Comparison of ENCODE assay signal across 10 cellular contexts in genomic region chr5:139725073-139725830, GRCh38.
DNase-seq lines count a peak whose midpoint lies in the region; ATAC-seq and TF ChIP-seq lines count a peak whose summit lies in the region.
"Had no signal": no experiment of that assay in that cellular context is flagged by ENCODE, and none has a peak within 500 bp of the region (broad histone marks: within the 10 kb centered on the region; RNA-seq: fewer than 3 reads in every experiment).

No MANE protein-coding gene starts in this region.

- ATAC-seq in GM18907 (IDR thresholded peaks at IDR 0.05; ENCODE audit: unreplicated experiment): no peak
- ATAC-seq in GM18517 (IDR thresholded peaks at IDR 0.05; ENCODE audit: unreplicated experiment): no peak

- peak; percentile 76 for DNase-seq in HT1080 (ENCODE audit: low read depth)
- DNase-seq in choroid plexus epithelial cell (ENCODE audit: low read depth): peak; percentile 81
- DNase-seq in Kasumi-1 (lab: John Stamatoyannopoulos, UW): no peak
- DNase-seq in activated CD8-positive, alpha-beta memory T cell treated with anti-CD3 and anti-CD28 coated beads, Interleukin-2, amount 50 U/mL, for 48 hours: no peak
- DNase-seq: activated naive CD8-positive, alpha-beta T cell treated with anti-CD3 and anti-CD28 coated beads, Interleukin-2, amount 10 ng/mL, durations not matched to agents 7 days and 5 days; H9 had no signal

- H3K27me3 ChIP-seq in layer of hippocampus (ENCODE audit: control insufficient read depth, insufficient read depth, low read length): no peaks in the 10 kb centered on the region

- H3K27ac ChIP-seq in layer of hippocampus (ENCODE audit: low read depth, low read length): peak overlapping the region; percentile 56
- H3K27ac ChIP-seq in temporal lobe (ENCODE audit: low read depth, low read length): peak overlapping the region; percentile 62

- no peak overlapping the region for H3K4me3 ChIP-seq in choroid plexus epithelial cell (ENCODE audit: low read depth, low read length)

- no peak for TF ChIP-seq CTCF in choroid plexus epithelial cell (conservative IDR thresholded peaks at IDR 0.05; ENCODE audit: low read depth, low read length)

Comparison
In these comparisons a context has a peak if more than half of its experiments do, and no peak if none do; other contexts are left out.
1. DNase-seq: peak in HT1080 (single experiment) and choroid plexus epithelial cell (single experiment); none in Kasumi-1 (0 of 2) and activated CD8-positive, alpha-beta memory T cell treated with anti-CD3 and anti-CD28 coated beads, Interleukin-2, amount 50 U/mL, for 48 hours (single experiment).